1 cellular context compared by ENCODE assay signal in the genomic region with DNA sequence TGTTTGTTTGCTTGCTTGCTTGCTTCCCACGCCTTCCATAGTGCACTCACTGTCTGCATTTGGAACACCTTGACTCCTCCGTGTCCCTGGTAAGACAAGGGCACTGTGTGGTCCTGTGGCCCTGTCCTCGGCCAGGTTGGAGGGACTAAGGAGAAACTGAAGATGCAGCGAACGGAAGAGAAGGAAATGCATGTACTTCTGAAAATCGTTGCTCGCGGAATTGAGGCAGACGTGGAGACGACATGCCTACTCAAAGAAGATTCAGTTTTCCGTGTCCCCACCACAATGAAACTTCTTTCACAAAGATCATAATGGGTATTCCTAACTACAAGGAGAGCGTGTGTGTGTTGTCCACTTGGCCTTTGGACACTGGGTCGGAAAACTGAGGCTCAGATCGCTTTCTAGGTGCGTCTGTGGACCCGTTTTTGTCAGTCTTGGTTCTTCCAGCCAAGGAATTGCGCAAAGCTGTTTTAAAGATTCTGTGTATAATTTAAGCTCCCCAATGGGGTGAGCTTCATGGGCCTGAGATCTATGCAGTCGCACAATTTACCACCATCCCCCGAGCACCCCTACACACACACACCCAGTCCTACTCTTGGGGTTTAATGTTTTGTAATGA.
TF ChIP-seq lines count a peak whose summit lies in the region.

No MANE protein-coding gene starts in this region.

TF ChIP-seq in K562, 482 proteins besides CTCF, POLR2A, EP300 and RAD21 (continued from another document):
- TF ChIP-seq THRB (CRISPR knock-in tag; conservative IDR thresholded peaks at IDR 0.05) (no peak), LARP7 (IDR thresholded peaks at IDR 0.05) (0 out of 2 replicates have a peak, but pooled peaks have one; percentile 38), CEBPB (tag; IDR thresholded peaks at IDR 0.05) (peak; percentile 84), KDM5B (IDR thresholded peaks at IDR 0.05; ENCODE audit: insufficient replicate concordance, low read depth, low read length) (peak; percentile 26), BCOR (IDR thresholded peaks at IDR 0.05) (no peak), ZNF764 (CRISPR knock-in tag; IDR thresholded peaks at IDR 0.05; ENCODE audit: low read depth) (no peak)
- TF ChIP-seq, protein P1, sequence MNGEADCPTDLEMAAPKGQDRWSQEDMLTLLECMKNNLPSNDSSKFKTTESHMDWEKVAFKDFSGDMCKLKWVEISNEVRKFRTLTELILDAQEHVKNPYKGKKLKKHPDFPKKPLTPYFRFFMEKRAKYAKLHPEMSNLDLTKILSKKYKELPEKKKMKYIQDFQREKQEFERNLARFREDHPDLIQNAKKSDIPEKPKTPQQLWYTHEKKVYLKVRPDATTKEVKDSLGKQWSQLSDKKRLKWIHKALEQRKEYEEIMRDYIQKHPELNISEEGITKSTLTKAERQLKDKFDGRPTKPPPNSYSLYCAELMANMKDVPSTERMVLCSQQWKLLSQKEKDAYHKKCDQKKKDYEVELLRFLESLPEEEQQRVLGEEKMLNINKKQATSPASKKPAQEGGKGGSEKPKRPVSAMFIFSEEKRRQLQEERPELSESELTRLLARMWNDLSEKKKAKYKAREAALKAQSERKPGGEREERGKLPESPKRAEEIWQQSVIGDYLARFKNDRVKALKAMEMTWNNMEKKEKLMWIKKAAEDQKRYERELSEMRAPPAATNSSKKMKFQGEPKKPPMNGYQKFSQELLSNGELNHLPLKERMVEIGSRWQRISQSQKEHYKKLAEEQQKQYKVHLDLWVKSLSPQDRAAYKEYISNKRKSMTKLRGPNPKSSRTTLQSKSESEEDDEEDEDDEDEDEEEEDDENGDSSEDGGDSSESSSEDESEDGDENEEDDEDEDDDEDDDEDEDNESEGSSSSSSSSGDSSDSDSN (IDR thresholded peaks at IDR 0.05; ENCODE audit: borderline replicate concordance in 1 of 2, low read depth in 2 of 2, low read length in 2 of 2): peak in 1 of 2 experiments; percentile 5; a peak in 1 of 4 replicates
